ENCODE assay signal across 9 cellular contexts in genomic region chr9:104868303-104868686, GRCh38. TPM values are rescaled to one million over a fixed set of nuclear protein-coding genes. Genes with fewer than 3 reads are reported as not detected.
A peak's percentile ranks its signal among the peaks of the same experiment; 100 is the strongest.
DNase-seq lines count a peak whose midpoint lies in the region; ATAC-seq and TF ChIP-seq lines count a peak whose summit lies in the region.
"Had no signal": no experiment of that assay in that cellular context is flagged by ENCODE, and none has a peak within 500 bp of the region (broad histone marks: within the 10 kb centered on the region; RNA-seq: fewer than 3 reads in every experiment).

No MANE protein-coding gene starts in this region.

- peak overlapping the region; percentile 75; the same call in 1 of the 2 replicates for H3K27ac Mint-ChIP-seq in HFFc6
- peak overlapping the region; percentile 68 for H3K27ac Mint-ChIP-seq in central memory CD8-positive, alpha-beta T cell (ENCODE audit: low read depth)
- peak overlapping the region; percentile 90 for H3K27ac Mint-ChIP-seq in memory B cell
- H3K27ac Mint-ChIP-seq in stimulated activated effector memory CD8-positive, alpha-beta T cell treated with anti-CD3 and anti-CD28 coated beads, Interleukin-12 subunit alpha, Interleukin-12 subunit beta, amount 100 ng/mL, for 72 hours: peak overlapping the region; percentile 73

- H3K4me1 Mint-ChIP-seq in HFFc6 (ENCODE audit: low read depth): peaks cover 94% of the 10 kb centered on the region
- H3K4me1 Mint-ChIP-seq in central memory CD8-positive, alpha-beta T cell: no peaks in the 10 kb centered on the region
- H3K4me1 Mint-ChIP-seq in memory B cell: peaks cover 28% of the 10 kb centered on the region
- no peaks in the 10 kb centered on the region for H3K4me1 Mint-ChIP-seq in stimulated activated effector memory CD8-positive, alpha-beta T cell treated with anti-CD3 and anti-CD28 coated beads, Interleukin-12 subunit alpha, Interleukin-12 subunit beta, amount 100 ng/mL, for 72 hours

- no peak for TF ChIP-seq CTCF in HFFc6 (IDR thresholded peaks at IDR 0.05)

- ATAC-seq in central memory CD8-positive, alpha-beta T cell (replicated peaks; ENCODE audit: extremely low read depth, poor library complexity, severe bottlenecking): no peak
- ATAC-seq in memory B cell (ENCODE audit: low read depth) (no peak), HG03045 (IDR thresholded peaks at IDR 0.05; ENCODE audit: unreplicated experiment) (no peak)
- no peak for ATAC-seq in stimulated activated effector memory CD8-positive, alpha-beta T cell treated with anti-CD3 and anti-CD28 coated beads, Interleukin-12 subunit alpha, Interleukin-12 subunit beta, amount 100 ng/mL, for 72 hours

- H3K4me3 ChIP-seq in H7 (ENCODE audit: insufficient read depth, low read depth, low read length): no peak overlapping the region

- DNase-seq in HFFc6 (no peak), memory B cell (ENCODE audit: low spot score in 2 of 2) (no peak), T1000 (lab: John Stamatoyannopoulos, UW) (no peak), H7 (no peak)
- no peak for DNase-seq in central memory CD8-positive, alpha-beta T cell (ENCODE audit: low spot score in 2 of 2)
- no peak for DNase-seq in stimulated activated effector memory CD8-positive, alpha-beta T cell treated with anti-CD3 and anti-CD28 coated beads, Interleukin-12 subunit alpha, Interleukin-12 subunit beta, amount 100 ng/mL, for 72 hours (ENCODE audit: low spot score in 2 of 2)
- no peak for DNase-seq in activated CD4-positive, CD25-positive, alpha-beta regulatory T cell (lab: John Stamatoyannopoulos, UW)
- DNase-seq: cerebellar nuclear complex had no signal

- H3K4me3 Mint-ChIP-seq in HFFc6 (no peak overlapping the region), memory B cell (peak overlapping the region; percentile 65)
- H3K4me3 Mint-ChIP-seq in central memory CD8-positive, alpha-beta T cell: no peak overlapping the region
- H3K4me3 Mint-ChIP-seq in stimulated activated effector memory CD8-positive, alpha-beta T cell treated with anti-CD3 and anti-CD28 coated beads, Interleukin-12 subunit alpha, Interleukin-12 subunit beta, amount 100 ng/mL, for 72 hours: no peak overlapping the region

- no peaks in the 10 kb centered on the region for H3K27me3 ChIP-seq in H7 (ENCODE audit: control insufficient read depth, insufficient read depth, low read length)

- no peaks in the 10 kb centered on the region for H3K36me3 ChIP-seq in H7 (replicated peaks; ENCODE audit: control insufficient read depth, insufficient read depth, low read length)

- H3K36me3 Mint-ChIP-seq in HFFc6 (ENCODE audit: low read depth): no peaks in the 10 kb centered on the region
- H3K36me3 Mint-ChIP-seq in central memory CD8-positive, alpha-beta T cell (ENCODE audit: insufficient read depth): no peaks in the 10 kb centered on the region
- H3K36me3 Mint-ChIP-seq in memory B cell: peaks cover 13% of the 10 kb centered on the region
- no peaks in the 10 kb centered on the region for H3K36me3 Mint-ChIP-seq in stimulated activated effector memory CD8-positive, alpha-beta T cell treated with anti-CD3 and anti-CD28 coated beads, Interleukin-12 subunit alpha, Interleukin-12 subunit beta, amount 100 ng/mL, for 72 hours

- H3K27me3 Mint-ChIP-seq in HFFc6 (ENCODE audit: insufficient read depth) (peaks cover 3% of the 10 kb centered on the region; the same call in 1 of the 2 replicates), memory B cell (no peaks in the 10 kb centered on the region)
- H3K27me3 Mint-ChIP-seq in central memory CD8-positive, alpha-beta T cell: peaks cover 25% of the 10 kb centered on the region

- H3K9me3 Mint-ChIP-seq in HFFc6: no peaks in the 10 kb centered on the region
- no peaks in the 10 kb centered on the region for H3K9me3 Mint-ChIP-seq in central memory CD8-positive, alpha-beta T cell
- no peaks in the 10 kb centered on the region for H3K9me3 Mint-ChIP-seq in memory B cell
- no peaks in the 10 kb centered on the region for H3K9me3 Mint-ChIP-seq in stimulated activated effector memory CD8-positive, alpha-beta T cell treated with anti-CD3 and anti-CD28 coated beads, Interleukin-12 subunit alpha, Interleukin-12 subunit beta, amount 100 ng/mL, for 72 hours

RNA-seq across cellular contexts. Expression of gene ABCA1, which starts 59.7 kb away (rescaled TPM):
- 10 to 100 TPM in 2 of 6 experiments, 1 to 10 TPM in 4; 9.1 to 16.5 (median 9.4) TPM for total RNA-seq in HFFc6 (2021; fragmentation: NEBNext Ultra II Directional; extraction: Animal tissue kit (Norgen Biotek cat#: 25700))
- 2.9 and 3.6 TPM in 2 replicates for total RNA-seq in H7 (2014; rRNA removed; shearing (Covaris generic))
